In genomic region chr9:20872340-20872977, GRCh38 we compare ENCODE assay signal across 14 cellular contexts.
DNase-seq lines count a peak whose midpoint lies in the region; ATAC-seq and TF ChIP-seq lines count a peak whose summit lies in the region.
"Had no signal": no experiment of that assay in that cellular context is flagged by ENCODE, and none has a peak within 500 bp of the region (broad histone marks: within the 10 kb centered on the region; RNA-seq: fewer than 3 reads in every experiment).

No MANE protein-coding gene starts in this region.

- no peaks in the 10 kb centered on the region for H3K27me3 Mint-ChIP-seq in activated CD4-positive, alpha-beta T cell treated with anti-CD3 and anti-CD28 coated beads, Interleukin-2, amount 10 ng/mL, durations not matched to agents 7 days and 5 days
- H3K27me3 Mint-ChIP-seq: activated CD4-positive, alpha-beta memory T cell treated with anti-CD3 and anti-CD28 coated beads, Interleukin-2, amount 10 ng/mL, durations not matched to agents 7 days and 5 days; naive B cell had no signal

- peak overlapping the region; percentile 18 for H3K4me2 ChIP-seq in skeletal muscle satellite cell (ENCODE audit: low read length)

- CTCF ChIA-PET in activated CD4-positive, alpha-beta T cell treated with anti-CD3 and anti-CD28 coated beads, Interleukin-2, amount 10 ng/mL, durations not matched to agents 7 days and 5 days (lab: Charles Lee) = no interaction called here

- H3K27ac Mint-ChIP-seq in activated CD4-positive, alpha-beta T cell treated with anti-CD3 and anti-CD28 coated beads, Interleukin-2, amount 10 ng/mL, durations not matched to agents 7 days and 5 days = peak overlapping the region; percentile 3
- H3K27ac Mint-ChIP-seq: activated CD4-positive, alpha-beta memory T cell treated with anti-CD3 and anti-CD28 coated beads, Interleukin-2, amount 10 ng/mL, durations not matched to agents 7 days and 5 days had no signal

- ATAC-seq in HG02852 (IDR thresholded peaks at IDR 0.05; ENCODE audit: unreplicated experiment) = no peak
- ATAC-seq: Right ventricle myocardium inferior had no signal

- H3K36me3 Mint-ChIP-seq in activated CD4-positive, alpha-beta T cell treated with anti-CD3 and anti-CD28 coated beads, Interleukin-2, amount 10 ng/mL, durations not matched to agents 7 days and 5 days (ENCODE audit: low read depth) = peaks cover 5% of the 10 kb centered on the region
- H3K36me3 Mint-ChIP-seq: naive B cell had no signal

- no peak overlapping the region for H3K4me3 Mint-ChIP-seq in activated CD4-positive, alpha-beta T cell treated with anti-CD3 and anti-CD28 coated beads, Interleukin-2, amount 10 ng/mL, durations not matched to agents 7 days and 5 days
- H3K4me3 Mint-ChIP-seq: activated CD4-positive, alpha-beta memory T cell treated with anti-CD3 and anti-CD28 coated beads, Interleukin-2, amount 10 ng/mL, durations not matched to agents 7 days and 5 days; naive B cell had no signal

- H3K4me3 ChIP-seq in fibroblast of mammary gland (ENCODE audit: control insufficient read depth, low read depth, low read length) = no peak overlapping the region
- H3K4me3 ChIP-seq in skeletal muscle satellite cell (ENCODE audit: low read length) = no peak overlapping the region
- H3K4me3 ChIP-seq: tibial nerve had no signal

- no peaks in the 10 kb centered on the region for H3K9me3 Mint-ChIP-seq in activated CD4-positive, alpha-beta T cell treated with anti-CD3 and anti-CD28 coated beads, Interleukin-2, amount 10 ng/mL, durations not matched to agents 7 days and 5 days
- H3K9me3 Mint-ChIP-seq: activated CD4-positive, alpha-beta memory T cell treated with anti-CD3 and anti-CD28 coated beads, Interleukin-2, amount 10 ng/mL, durations not matched to agents 7 days and 5 days; naive B cell had no signal

- POLR2A ChIA-PET in activated CD4-positive, alpha-beta T cell treated with anti-CD3 and anti-CD28 coated beads, Interleukin-2, amount 10 ng/mL, durations not matched to agents 7 days and 5 days (lab: Charles Lee) = no interaction called here

- peaks cover 8% of the 10 kb centered on the region for H3K4me1 Mint-ChIP-seq in activated CD4-positive, alpha-beta T cell treated with anti-CD3 and anti-CD28 coated beads, Interleukin-2, amount 10 ng/mL, durations not matched to agents 7 days and 5 days

- no peaks in the 10 kb centered on the region for H3K9me3 ChIP-seq in skeletal muscle satellite cell (replicated peaks; ENCODE audit: low read length)
- H3K9me3 ChIP-seq: tibial nerve had no signal

- H3K9ac ChIP-seq in skeletal muscle satellite cell (ENCODE audit: low read depth, low read length) = no peak overlapping the region

- H3K4me1 ChIP-seq in skeletal muscle satellite cell (ENCODE audit: control insufficient read depth, insufficient read depth, low read length) = peaks cover 14% of the 10 kb centered on the region

- DNase-seq in activated CD4-positive, alpha-beta T cell treated with anti-CD3 and anti-CD28 coated beads, Interleukin-2, amount 10 ng/mL, durations not matched to agents 7 days and 5 days = no peak
- DNase-seq in activated CD4-positive, alpha-beta T cell treated with anti-CD3 and anti-CD28 coated beads for 48 hours = no peak
- DNase-seq in SIG-M5 (lab: John Stamatoyannopoulos, UW) = peak; percentile 18
- peak; percentile 84 for DNase-seq in fibroblast of mammary gland (ENCODE audit: low read depth)
- no peak for DNase-seq in NCI-H2029 (lab: John Stamatoyannopoulos, UW)
- no peak for DNase-seq in NCI-H345 treated with DMSO at 0.1 percent for 48 hours (lab: John Stamatoyannopoulos, UW; ENCODE audit: unreplicated experiment)
- DNase-seq: activated CD4-positive, alpha-beta memory T cell treated with anti-CD3 and anti-CD28 coated beads, Interleukin-2, amount 10 ng/mL, durations not matched to agents 7 days and 5 days; naive B cell; NCI-H1105 treated with DMSO at 0.1 percent for 48 hours; stimulated activated CD4-positive, alpha-beta T cell treated with anti-CD3 and anti-CD28 coated beads, Interleukin-2, amount 100 ng/mL, for 48 hours had no signal

- H3K27me3 ChIP-seq in skeletal muscle satellite cell (ENCODE audit: control insufficient read depth, insufficient read depth, low read length) = no peaks in the 10 kb centered on the region
- H3K27me3 ChIP-seq: tibial nerve had no signal

- no peak for TF ChIP-seq CTCF in fibroblast of mammary gland (conservative IDR thresholded peaks at IDR 0.05; ENCODE audit: control insufficient read depth, insufficient read depth, low read depth, low read length)

- no peaks in the 10 kb centered on the region for H3K36me3 ChIP-seq in skeletal muscle satellite cell (ENCODE audit: insufficient read depth, low read length)
- H3K36me3 ChIP-seq: tibial nerve had no signal

Comparison
In these comparisons a context has a peak if more than half of its experiments do, and no peak if none do; other contexts are left out.
1. DNase-seq: peak in SIG-M5 (single experiment) and fibroblast of mammary gland (single experiment); none in activated CD4-positive, alpha-beta T cell treated with anti-CD3 and anti-CD28 coated beads, Interleukin-2, amount 10 ng/mL, durations not matched to agents 7 days and 5 days (single experiment), activated CD4-positive, alpha-beta T cell treated with anti-CD3 and anti-CD28 coated beads for 48 hours (single experiment), NCI-H2029 (single experiment) and NCI-H345 treated with DMSO at 0.1 percent for 48 hours (single experiment).